Comparison of ENCODE assay signal across 8 cellular contexts in genomic region chr12:55932546-55932919, GRCh38. TPM values are rescaled to one million over a fixed set of nuclear protein-coding genes. Genes with fewer than 3 reads are reported as not detected.
DNase-seq lines count a peak whose midpoint lies in the region; ATAC-seq and TF ChIP-seq lines count a peak whose summit lies in the region.

No MANE protein-coding gene starts in this region.

- no peak for TF ChIP-seq CTCF in C4-2B (conservative IDR thresholded peaks at IDR 0.05)
- no peak for TF ChIP-seq CTCF in activated CD8-positive, alpha-beta T cell treated with anti-CD3 and anti-CD28 coated beads for 36 hours (IDR thresholded peaks at IDR 0.05)
- no peak for TF ChIP-seq CTCF in omental fat pad (IDR thresholded peaks at IDR 0.05)

- H3K4me3 ChIP-seq in Jurkat, Clone E6-1 (ENCODE audit: low read length) = peak overlapping the region; percentile 63

- H3K4me1 Mint-ChIP-seq in activated CD8-positive, alpha-beta T cell treated with anti-CD3 and anti-CD28 coated beads for 36 hours (ENCODE audit: low read depth) = peaks cover 58% of the 10 kb centered on the region

- CTCF ChIA-PET in activated CD8-positive, alpha-beta T cell treated with anti-CD3 and anti-CD28 coated beads for 36 hours (lab: Charles Lee) = interaction anchor here (0.9 to 2.1 kb wide), 7 partner anchors 8 to 194 kb away, joined by 3 to 8 read pairs (median 5); partner anchors contain the start of genes ORMDL2 and SARNP

- peak overlapping the region; percentile 45; the same call in 1 of the 2 replicates for H3K27ac ChIP-seq in C4-2B

- peaks cover 68% of the 10 kb centered on the region for H3K36me3 Mint-ChIP-seq in activated CD8-positive, alpha-beta T cell treated with anti-CD3 and anti-CD28 coated beads for 36 hours (ENCODE audit: low read depth)

- no peaks in the 10 kb centered on the region for H3K9me3 Mint-ChIP-seq in activated CD8-positive, alpha-beta T cell treated with anti-CD3 and anti-CD28 coated beads for 36 hours

- no peaks in the 10 kb centered on the region for H3K27me3 Mint-ChIP-seq in activated CD8-positive, alpha-beta T cell treated with anti-CD3 and anti-CD28 coated beads for 36 hours

- POLR2A ChIA-PET in activated CD8-positive, alpha-beta T cell treated with anti-CD3 and anti-CD28 coated beads for 36 hours (lab: Charles Lee) = interaction anchor here (0.7 to 6.0 kb wide), 8 partner anchors 7 to 203 kb away, joined by 3 to 27 read pairs (median 5); partner anchors contain the start of genes ORMDL2 and SARNP

- DNase-seq in Jurkat, Clone E6-1 (ENCODE audit: low read depth, low spot score) = peak; percentile 55
- peak; percentile 70 for DNase-seq in activated CD8-positive, alpha-beta T cell treated with anti-CD3 and anti-CD28 coated beads for 36 hours
- DNase-seq in erythroblast (lab: John Stamatoyannopoulos, UW) = peak; percentile 37 to 54
- DNase-seq in occipital lobe (lab: John Stamatoyannopoulos, UW) = peak; percentile 7
- no peak for DNase-seq in omental fat pad (ENCODE audit: low spot score)

- intact Hi-C loops in activated CD8-positive, alpha-beta T cell treated with anti-CD3 and anti-CD28 coated beads for 36 hours (cut with micrococcal nuclease) = no loop called here

- peak overlapping the region; percentile 99 for H3K4me3 Mint-ChIP-seq in activated CD8-positive, alpha-beta T cell treated with anti-CD3 and anti-CD28 coated beads for 36 hours

- TF ChIP-seq POLR2A in erythroblast (IDR thresholded peaks at IDR 0.05; ENCODE audit: low read length) = no peak

- peak overlapping the region; percentile 99 for H3K27ac Mint-ChIP-seq in activated CD8-positive, alpha-beta T cell treated with anti-CD3 and anti-CD28 coated beads for 36 hours

- no peak for ATAC-seq in activated CD8-positive, alpha-beta T cell treated with anti-CD3 and anti-CD28 coated beads for 36 hours
- ATAC-seq in GM19351 (IDR thresholded peaks at IDR 0.05; ENCODE audit: unreplicated experiment) (no peak), GM18909 (IDR thresholded peaks at IDR 0.05; ENCODE audit: poor library complexity, unreplicated experiment) (no peak), omental fat pad (ENCODE audit: low FRiP score) (no peak)

RNA-seq across cellular contexts. Expression of gene DGKA, which starts 1.6 kb away (rescaled TPM):
- polyA plus RNA-seq in Jurkat, Clone E6-1 (2012; ENCODE audit: insufficient read depth, insufficient read length) = 158 TPM
- total RNA-seq in activated CD8-positive, alpha-beta T cell treated with anti-CD3 and anti-CD28 coated beads for 36 hours = 100 to 1,000 TPM; 350 to 353 TPM
- total RNA-seq in occipital lobe (10.9 TPM), omental fat pad (10 to 100 TPM; 26.0 to 57.0 (median 37.9) TPM)

RNA-seq across cellular contexts. Expression of gene PYM1, which starts 4.8 kb away (rescaled TPM):
- polyA plus RNA-seq in Jurkat, Clone E6-1 (2012; ENCODE audit: insufficient read depth, insufficient read length) = 27.5 TPM
- total RNA-seq in activated CD8-positive, alpha-beta T cell treated with anti-CD3 and anti-CD28 coated beads for 36 hours = 10 to 100 TPM; 22.1 to 22.9 TPM
- total RNA-seq in occipital lobe = 20.0 TPM
- total RNA-seq in omental fat pad = 10 to 100 TPM; 28.2 to 37.6 (median 29.8) TPM

RNA-seq across cellular contexts. Expression of gene PMEL, which starts 33.3 kb away (rescaled TPM):
- 1.1 TPM for polyA plus RNA-seq in Jurkat, Clone E6-1 (2012; ENCODE audit: insufficient read depth, insufficient read length)
- total RNA-seq in activated CD8-positive, alpha-beta T cell treated with anti-CD3 and anti-CD28 coated beads for 36 hours = 1 to 10 TPM in 1 of 2 experiments, under 1 TPM in 1; 0.65 to 1.2 TPM
- total RNA-seq in occipital lobe (not detected), omental fat pad (1 to 10 TPM in 2 of 4 donors, under 1 TPM in 2; 0.65 to 5.2 (median 1.2) TPM)

RNA-seq across cellular contexts. Expression of gene CDK2, which starts 34.1 kb away (rescaled TPM):
- 134 TPM for polyA plus RNA-seq in Jurkat, Clone E6-1 (2012; ENCODE audit: insufficient read depth, insufficient read length)
- 10 to 100 TPM; 86.7 to 90.1 TPM for total RNA-seq in activated CD8-positive, alpha-beta T cell treated with anti-CD3 and anti-CD28 coated beads for 36 hours
- total RNA-seq in occipital lobe = 6.7 TPM
- 10 to 100 TPM in 3 of 4 donors, 1 to 10 TPM in 1; 9.7 to 23.7 (median 17.5) TPM for total RNA-seq in omental fat pad

RNA-seq across cellular contexts. Expression of gene RAB5B, which starts 41.3 kb away (rescaled TPM):
- 37.0 TPM for polyA plus RNA-seq in Jurkat, Clone E6-1 (2012; ENCODE audit: insufficient read depth, insufficient read length)
- 10 to 100 TPM; 26.0 to 32.4 TPM for total RNA-seq in activated CD8-positive, alpha-beta T cell treated with anti-CD3 and anti-CD28 coated beads for 36 hours
- total RNA-seq in occipital lobe (37.4 TPM), omental fat pad (10 to 100 TPM; 46.2 to 71.5 (median 64.8) TPM)

Comparison
In these comparisons a context has a peak if more than half of its experiments do, and no peak if none do; other contexts are left out.
1. RNA of gene DGKA, which starts 1.6 kb away (total RNA-seq): 350 to 353 TPM in activated CD8-positive, alpha-beta T cell treated with anti-CD3 and anti-CD28 coated beads for 36 hours; 26.0 to 57.0 TPM in omental fat pad and 10.9 TPM in occipital lobe (single experiment); every median in the first group is over 4 times any median in the second.